In the genomic region with DNA sequence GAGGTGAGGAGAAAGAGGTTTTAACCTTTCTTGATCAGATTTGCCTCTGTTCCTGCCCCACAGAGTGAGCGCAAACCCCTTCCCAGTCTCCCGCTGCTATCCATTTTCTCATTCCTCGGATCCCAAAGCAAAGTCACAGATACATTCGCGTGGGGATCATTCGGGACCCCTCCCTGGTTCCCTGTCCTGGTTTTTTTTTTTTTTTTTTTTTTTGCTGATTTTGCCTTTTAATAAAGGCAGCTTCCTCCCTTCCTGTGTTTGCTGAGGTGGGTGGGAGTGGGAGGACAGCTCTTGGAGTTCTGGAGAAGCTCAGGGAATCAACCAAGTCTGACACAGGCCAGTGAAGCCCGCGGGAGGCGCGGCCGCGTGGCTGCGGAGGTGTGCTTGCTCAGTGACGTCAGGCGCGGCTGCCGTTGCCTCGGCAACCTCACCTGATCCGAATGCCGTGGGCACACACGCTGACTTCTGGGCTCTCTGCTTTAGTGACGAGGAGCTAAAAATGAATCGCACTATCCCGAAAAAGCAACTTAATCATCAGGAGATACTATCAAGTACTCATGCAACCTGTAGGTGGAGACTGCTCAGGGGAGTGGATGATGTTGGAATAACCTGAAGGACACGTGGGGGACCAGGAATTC, we compare ENCODE assay signal across 8 cellular contexts.
DNase-seq lines count a peak whose midpoint lies in the region; ATAC-seq and TF ChIP-seq lines count a peak whose summit lies in the region.

No MANE protein-coding gene starts in this region.

- no peak overlapping the region for H3K4me3 ChIP-seq in RWPE2 (ENCODE audit: severe bottlenecking)
- H3K4me3 ChIP-seq in iPS-20b (ENCODE audit: low read length) = peak overlapping the region; percentile 55

- H3K9me3 Mint-ChIP-seq in activated naive CD4-positive, alpha-beta T cell treated with anti-CD3 and anti-CD28 coated beads, Interleukin-2, amount 10 ng/mL, durations not matched to agents 7 days and 5 days = no peaks in the 10 kb centered on the region

- peak overlapping the region; percentile 31 for H3K4me3 Mint-ChIP-seq in activated naive CD4-positive, alpha-beta T cell treated with anti-CD3 and anti-CD28 coated beads, Interleukin-2, amount 10 ng/mL, durations not matched to agents 7 days and 5 days

- H3K9me3 ChIP-seq in RWPE2 (ENCODE audit: severe bottlenecking) = no peaks in the 10 kb centered on the region
- H3K9me3 ChIP-seq in iPS-20b (ENCODE audit: insufficient read depth, low read depth, low read length) = no peaks in the 10 kb centered on the region

- ATAC-seq in GM18519 (IDR thresholded peaks at IDR 0.05; ENCODE audit: low FRiP score, unreplicated experiment) (peak; percentile 61), RWPE2 (ENCODE audit: low read depth) (peak; percentile 76), GM19328 (IDR thresholded peaks at IDR 0.05; ENCODE audit: unreplicated experiment) (no peak)

- peak; percentile 30 for TF ChIP-seq CTCF in RWPE2 (IDR thresholded peaks at IDR 0.05; ENCODE audit: poor library complexity, severe bottlenecking)

- H3K4me1 ChIP-seq in RWPE2 (ENCODE audit: insufficient read depth, poor library complexity, severe bottlenecking) = peaks cover 8% of the 10 kb centered on the region
- peaks cover 21% of the 10 kb centered on the region for H3K4me1 ChIP-seq in iPS-20b (ENCODE audit: insufficient read depth, low read length)

- DNase-seq in RWPE2 (ENCODE audit: low spot score) = peak; percentile 72
- DNase-seq in activated naive CD4-positive, alpha-beta T cell treated with anti-CD3 and anti-CD28 coated beads, Interleukin-2, amount 10 ng/mL, durations not matched to agents 7 days and 5 days = peak; percentile 78
- peak; percentile 80 for DNase-seq in stimulated activated CD4-positive, alpha-beta T cell treated with anti-CD3 and anti-CD28 coated beads, Interleukin-1b, Interleukin-23, amount 100 ng/mL, for 48 hours
- DNase-seq in NCI-H510A (lab: John Stamatoyannopoulos, UW) = no peak
- no peak for DNase-seq in NOMO-1 treated with dmso at 0.1 percent for 144 hours (lab: John Stamatoyannopoulos, UW; ENCODE audit: unreplicated experiment)

- no peaks in the 10 kb centered on the region for H3K36me3 ChIP-seq in RWPE2 (ENCODE audit: low read depth)
- no peaks in the 10 kb centered on the region for H3K36me3 ChIP-seq in iPS-20b (ENCODE audit: insufficient read depth, low read depth, low read length)

- H3K27me3 Mint-ChIP-seq in activated naive CD4-positive, alpha-beta T cell treated with anti-CD3 and anti-CD28 coated beads, Interleukin-2, amount 10 ng/mL, durations not matched to agents 7 days and 5 days = peaks cover 28% of the 10 kb centered on the region

- H3K36me3 Mint-ChIP-seq in activated naive CD4-positive, alpha-beta T cell treated with anti-CD3 and anti-CD28 coated beads, Interleukin-2, amount 10 ng/mL, durations not matched to agents 7 days and 5 days = no peaks in the 10 kb centered on the region

- H3K27ac Mint-ChIP-seq in activated naive CD4-positive, alpha-beta T cell treated with anti-CD3 and anti-CD28 coated beads, Interleukin-2, amount 10 ng/mL, durations not matched to agents 7 days and 5 days = no peak overlapping the region

- H3K4me1 Mint-ChIP-seq in activated naive CD4-positive, alpha-beta T cell treated with anti-CD3 and anti-CD28 coated beads, Interleukin-2, amount 10 ng/mL, durations not matched to agents 7 days and 5 days = peaks cover 14% of the 10 kb centered on the region

- H3K9ac ChIP-seq in iPS-20b (ENCODE audit: low read depth, low read length) = peak overlapping the region; percentile 35; the same call in 1 of the 2 replicates

- no peak overlapping the region for H3K27ac ChIP-seq in RWPE2 (ENCODE audit: poor library complexity, severe bottlenecking)
- H3K27ac ChIP-seq in iPS-20b (ENCODE audit: low read length) = peak overlapping the region; percentile 40

- H3K27me3 ChIP-seq in RWPE2 (ENCODE audit: insufficient read depth, poor library complexity, severe bottlenecking) = no peaks in the 10 kb centered on the region
- peaks cover 16% of the 10 kb centered on the region; the same call in 1 of the 2 replicates for H3K27me3 ChIP-seq in iPS-20b (ENCODE audit: insufficient read depth, low read length)

- CTCF ChIA-PET in activated naive CD4-positive, alpha-beta T cell treated with anti-CD3 and anti-CD28 coated beads, Interleukin-2, amount 10 ng/mL, durations not matched to agents 7 days and 5 days (lab: Charles Lee) = interaction anchor here (1.4 to 2.6 kb wide), 2 partner anchors 21 to 44 kb away, joined by 4 to 7 read pairs; no protein-coding TSS in a partner anchor

Comparison
In these comparisons a context has a peak if more than half of its experiments do, and no peak if none do; other contexts are left out.
1. DNase-seq: peak in RWPE2 (single experiment), activated naive CD4-positive, alpha-beta T cell treated with anti-CD3 and anti-CD28 coated beads, Interleukin-2, amount 10 ng/mL, durations not matched to agents 7 days and 5 days (single experiment) and stimulated activated CD4-positive, alpha-beta T cell treated with anti-CD3 and anti-CD28 coated beads, Interleukin-1b, Interleukin-23, amount 100 ng/mL, for 48 hours (single experiment); none in NCI-H510A (single experiment) and NOMO-1 treated with dmso at 0.1 percent for 144 hours (single experiment).